8 cellular contexts compared by ENCODE assay signal in the genomic region with DNA sequence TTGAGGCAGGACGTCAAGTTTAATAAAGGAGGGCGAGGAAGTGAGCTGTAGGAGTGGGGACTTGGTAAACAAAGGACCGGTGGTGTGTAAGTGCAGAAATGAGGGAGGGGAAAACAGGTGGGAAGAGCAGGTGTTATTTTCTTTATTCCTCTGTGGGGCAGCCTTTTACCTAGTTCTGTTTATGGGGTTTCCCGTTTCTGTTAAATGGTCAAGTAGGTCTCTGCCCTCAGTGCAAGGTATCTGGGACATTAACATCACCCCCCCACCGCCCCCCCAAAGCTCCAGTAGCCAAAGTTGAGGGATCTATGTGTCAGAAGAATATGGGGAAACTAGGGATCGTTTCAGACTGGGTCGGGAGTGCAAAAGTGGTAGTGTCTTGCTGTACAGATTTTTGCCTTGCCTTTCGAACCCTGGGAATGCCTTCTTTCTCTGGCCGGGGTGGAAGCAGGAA. TPM values are rescaled to one million over a fixed set of nuclear protein-coding genes. Genes with fewer than 3 reads are reported as not detected.
DNase-seq lines count a peak whose midpoint lies in the region; ATAC-seq and TF ChIP-seq lines count a peak whose summit lies in the region.

No MANE protein-coding gene starts in this region.

- no peaks in the 10 kb centered on the region for H3K36me3 ChIP-seq in CD8-positive, alpha-beta T cell (ENCODE audit: insufficient read depth, low read length)
- H3K36me3 ChIP-seq in adrenal gland (replicated peaks in 1 of 2) (no peaks in the 10 kb centered on the region), uterus (no peaks in the 10 kb centered on the region)

- H3K4me1 ChIP-seq in CD8-positive, alpha-beta T cell (ENCODE audit: insufficient read depth, low read length): peaks cover 31% of the 10 kb centered on the region
- H3K4me1 ChIP-seq in adrenal gland (replicated peaks in 1 of 2) (peaks cover 37 to 47% of the 10 kb centered on the region in 2 donors), uterus (no peaks in the 10 kb centered on the region)

- POLR2A ChIA-PET in CD8-positive, alpha-beta T cell (lab: Charles Lee): interaction anchor here (0.7 to 2.6 kb wide), 13 partner anchors 10 to 545 kb away, joined by 3 to 32 read pairs (median 3); a partner anchor contains a TSS

- TF ChIP-seq CTCF in CD8-positive, alpha-beta T cell (IDR thresholded peaks at IDR 0.05): no peak
- TF ChIP-seq CTCF in adrenal gland (IDR thresholded peaks at IDR 0.05): no peak
- no peak for TF ChIP-seq CTCF in lower leg skin (IDR thresholded peaks at IDR 0.05)
- TF ChIP-seq CTCF in uterus (IDR thresholded peaks at IDR 0.05): no peak

- H3K4me3 Mint-ChIP-seq in CD8-positive, alpha-beta T cell: peak overlapping the region; percentile 86

- CTCF ChIA-PET in CD8-positive, alpha-beta T cell (lab: Charles Lee): interaction anchor here (0.8 to 1.4 kb wide), 7 partner anchors 13 to 113 kb away, joined by 3 to 7 read pairs (median 4); a partner anchor contains a TSS

- TF ChIP-seq POLR2A in adrenal gland (IDR thresholded peaks at IDR 0.05) (no peak), lower leg skin (IDR thresholded peaks at IDR 0.05) (no peak), uterus (IDR thresholded peaks at IDR 0.05) (no peak)

- peaks cover 56% of the 10 kb centered on the region for H3K4me1 Mint-ChIP-seq in CD8-positive, alpha-beta T cell (ENCODE audit: low read depth)

- no peaks in the 10 kb centered on the region for H3K27me3 ChIP-seq in CD8-positive, alpha-beta T cell (ENCODE audit: insufficient read depth, low read length)
- H3K27me3 ChIP-seq in adrenal gland: no peaks in the 10 kb centered on the region
- H3K27me3 ChIP-seq in uterus: no peaks in the 10 kb centered on the region

- H3K27ac Mint-ChIP-seq in CD8-positive, alpha-beta T cell: peak overlapping the region; percentile 89

- no peaks in the 10 kb centered on the region for H3K27me3 Mint-ChIP-seq in CD8-positive, alpha-beta T cell (ENCODE audit: low read depth)

- no peak for DNase-seq in CD8-positive, alpha-beta T cell
- DNase-seq in adrenal gland (no peak), lower leg skin (ENCODE audit: low spot score in 2 of 2) (no peak), uterus (no peak), GM03348 (ENCODE audit: low spot score) (no peak)
- no peak for DNase-seq in activated CD4-positive, alpha-beta T cell treated with anti-CD3 and anti-CD28 coated beads for 1 hour

- intact Hi-C loops in CD8-positive, alpha-beta T cell (cut with DNase I, micrococcal nuclease): loop anchor here (1.0 to 10.0 kb wide), 10 partner anchors 56 to 836 kb away; a partner anchor contains a TSS
- intact Hi-C loops in adrenal gland (cut with DNase I): no loop called here
- intact Hi-C loops in lower leg skin (cut with DNase I; ENCODE audit: low total_unique reads): no loop called here
- intact Hi-C loops in uterus (cut with DNase I; ENCODE audit: low total_unique reads): no loop called here

- 1 to 5% (median 3%) methylated on average over 9 of the region's 9 CpGs for WGBS in adrenal gland, 4 donors
- WGBS in lower leg skin, 2 donors: 1 to 4% methylated on average over 9 of the region's 9 CpGs

- no peak for ATAC-seq in CD8-positive, alpha-beta T cell
- ATAC-seq in HG03097 (IDR thresholded peaks at IDR 0.05; ENCODE audit: low FRiP score, unreplicated experiment) (peak; percentile 1), esophagus mucosa (no peak)

- no peaks in the 10 kb centered on the region for H3K9me3 ChIP-seq in CD8-positive, alpha-beta T cell (ENCODE audit: low read length)
- H3K9me3 ChIP-seq in adrenal gland (replicated peaks in 1 of 3) (no peaks in the 10 kb centered on the region), uterus (no peaks in the 10 kb centered on the region)

- H3K36me3 Mint-ChIP-seq in CD8-positive, alpha-beta T cell: peaks cover 6% of the 10 kb centered on the region

- H3K9me3 Mint-ChIP-seq in CD8-positive, alpha-beta T cell: no peaks in the 10 kb centered on the region

- H3K27ac ChIP-seq in CD8-positive, alpha-beta T cell (ENCODE audit: low read depth, low read length): peak overlapping the region; percentile 90
- H3K27ac ChIP-seq in adrenal gland: peak overlapping the region; percentile 66 to 96 (median 82)
- H3K27ac ChIP-seq in uterus: peak overlapping the region; percentile 73 to 78

- peak overlapping the region; percentile 62 for H3K4me3 ChIP-seq in CD8-positive, alpha-beta T cell (ENCODE audit: low read depth, low read length)
- H3K4me3 ChIP-seq in adrenal gland: peak overlapping the region; percentile 22 to 69 (median 33)
- peak overlapping the region; percentile 18 for H3K4me3 ChIP-seq in lower leg skin (ENCODE audit: low read depth, poor library complexity, severe bottlenecking)
- peak overlapping the region; percentile 38 to 47 for H3K4me3 ChIP-seq in uterus

RNA-seq across cellular contexts. Expression of a gene that starts 0.9 kb away (rescaled TPM):
- total RNA-seq in CD8-positive, alpha-beta T cell: 10 to 100 TPM; 32.9 to 35.7 TPM
- total RNA-seq in adrenal gland (10 to 100 TPM; 22.0 to 51.4 (median 39.8) TPM), lower leg skin (10 to 100 TPM; 17.2 to 24.1 (median 20.7) TPM), uterus (100 to 1,000 TPM in 2 of 4 donors, 10 to 100 TPM in 2; 54.8 to 156 (median 114) TPM), esophagus mucosa (18.2 TPM)
- 10 to 100 TPM in 1 of 3 donors, 1 to 10 TPM in 2; 2.6 to 14.8 (median 6.0) TPM for polyA plus RNA-seq in adrenal gland

Comparison
In these comparisons a context has a peak if more than half of its experiments do, and no peak if none do; other contexts are left out.
1. intact Hi-C loops: an anchor here in CD8-positive, alpha-beta T cell (1.0 to 10.0 kb wide); none called in adrenal gland, lower leg skin and uterus.